ENCODE assay signal across 1 cellular context in genomic region chr1:147598631-147599361, GRCh38.
TF ChIP-seq lines count a peak whose summit lies in the region.

No MANE protein-coding gene starts in this region.

TF ChIP-seq in HepG2, 621 proteins besides CTCF, POLR2A, EP300 and RAD21 (continued from another document and continues in another):
- TF ChIP-seq, protein P1, sequence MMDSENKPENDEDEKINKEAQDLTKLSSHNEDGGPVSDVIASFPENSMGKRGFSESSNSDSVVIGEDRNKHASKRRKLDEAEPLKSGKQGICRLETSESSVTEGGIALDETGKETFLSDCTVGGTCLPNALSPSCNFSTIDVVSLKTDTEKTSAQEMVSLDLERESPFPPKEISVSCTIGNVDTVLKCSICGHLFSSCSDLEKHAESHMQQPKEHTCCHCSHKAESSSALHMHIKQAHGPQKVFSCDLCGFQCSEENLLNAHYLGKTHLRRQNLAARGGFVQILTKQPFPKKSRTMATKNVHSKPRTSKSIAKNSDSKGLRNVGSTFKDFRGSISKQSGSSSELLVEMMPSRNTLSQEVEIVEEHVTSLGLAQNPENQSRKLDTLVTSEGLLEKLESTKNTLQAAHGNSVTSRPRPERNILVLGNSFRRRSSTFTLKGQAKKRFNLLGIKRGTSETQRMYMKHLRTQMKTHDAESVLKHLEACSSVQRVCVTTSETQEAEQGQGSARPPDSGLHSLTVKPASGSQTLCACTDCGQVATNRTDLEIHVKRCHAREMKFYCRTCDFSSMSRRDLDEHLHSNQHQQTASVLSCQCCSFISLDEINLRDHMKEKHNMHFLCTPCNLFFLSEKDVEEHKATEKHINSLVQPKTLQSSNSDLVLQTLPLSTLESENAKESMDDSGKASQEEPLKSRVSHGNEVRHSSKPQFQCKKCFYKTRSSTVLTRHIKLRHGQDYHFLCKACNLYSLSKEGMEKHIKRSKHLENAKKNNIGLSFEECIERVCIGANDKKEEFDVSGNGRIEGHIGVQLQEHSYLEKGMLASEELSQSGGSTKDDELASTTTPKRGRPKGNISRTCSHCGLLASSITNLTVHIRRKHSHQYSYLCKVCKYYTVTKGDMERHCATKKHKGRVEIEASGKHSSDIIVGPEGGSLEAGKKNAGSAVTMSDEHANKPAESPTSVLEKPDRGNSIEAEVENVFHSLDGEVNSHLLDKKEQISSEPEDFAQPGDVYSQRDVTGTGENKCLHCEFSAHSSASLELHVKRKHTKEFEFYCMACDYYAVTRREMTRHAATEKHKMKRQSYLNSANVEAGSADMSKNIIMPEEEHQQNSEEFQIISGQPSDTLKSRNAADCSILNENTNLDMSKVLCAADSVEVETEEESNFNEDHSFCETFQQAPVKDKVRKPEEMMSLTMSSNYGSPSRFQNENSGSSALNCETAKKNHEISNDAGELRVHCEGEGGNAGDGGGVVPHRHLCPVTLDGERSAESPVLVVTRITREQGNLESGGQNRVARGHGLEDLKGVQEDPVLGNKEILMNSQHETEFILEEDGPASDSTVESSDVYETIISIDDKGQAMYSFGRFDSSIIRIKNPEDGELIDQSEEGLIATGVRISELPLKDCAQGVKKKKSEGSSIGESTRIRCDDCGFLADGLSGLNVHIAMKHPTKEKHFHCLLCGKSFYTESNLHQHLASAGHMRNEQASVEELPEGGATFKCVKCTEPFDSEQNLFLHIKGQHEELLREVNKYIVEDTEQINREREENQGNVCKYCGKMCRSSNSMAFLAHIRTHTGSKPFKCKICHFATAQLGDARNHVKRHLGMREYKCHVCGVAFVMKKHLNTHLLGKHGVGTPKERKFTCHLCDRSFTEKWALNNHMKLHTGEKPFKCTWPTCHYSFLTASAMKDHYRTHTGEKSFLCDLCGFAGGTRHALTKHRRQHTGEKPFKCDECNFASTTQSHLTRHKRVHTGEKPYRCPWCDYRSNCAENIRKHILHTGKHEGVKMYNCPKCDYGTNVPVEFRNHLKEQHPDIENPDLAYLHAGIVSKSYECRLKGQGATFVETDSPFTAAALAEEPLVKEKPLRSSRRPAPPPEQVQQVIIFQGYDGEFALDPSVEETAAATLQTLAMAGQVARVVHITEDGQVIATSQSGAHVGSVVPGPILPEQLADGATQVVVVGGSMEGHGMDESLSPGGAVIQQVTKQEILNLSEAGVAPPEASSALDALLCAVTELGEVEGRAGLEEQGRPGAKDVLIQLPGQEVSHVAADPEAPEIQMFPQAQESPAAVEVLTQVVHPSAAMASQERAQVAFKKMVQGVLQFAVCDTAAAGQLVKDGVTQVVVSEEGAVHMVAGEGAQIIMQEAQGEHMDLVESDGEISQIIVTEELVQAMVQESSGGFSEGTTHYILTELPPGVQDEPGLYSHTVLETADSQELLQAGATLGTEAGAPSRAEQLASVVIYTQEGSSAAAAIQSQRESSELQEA (CRISPR knock-in tag; IDR thresholded peaks at IDR 0.05; ENCODE audit: not compliant biosample characterization), result peak; percentile 33
- TF ChIP-seq GLMP (CRISPR knock-in tag; IDR thresholded peaks at IDR 0.05; ENCODE audit: borderline replicate concordance) (no peak), GLI4 (CRISPR knock-in tag; IDR thresholded peaks at IDR 0.05; ENCODE audit: borderline replicate concordance) (no peak), RFXANK (CRISPR knock-in tag; IDR thresholded peaks at IDR 0.05) (no peak), NCOR1 (IDR thresholded peaks at IDR 0.05; ENCODE audit: borderline replicate concordance, low read length) (no peak; the same call in 1 of the 2 replicates), AHR (CRISPR knock-in tag; IDR thresholded peaks at IDR 0.05) (no peak), RXRA (CRISPR knock-in tag; IDR thresholded peaks at IDR 0.05) (0 out of 2 replicates have a peak, but pooled peaks have one; percentile 22), ZNF775 (CRISPR knock-in tag; IDR thresholded peaks at IDR 0.05; ENCODE audit: borderline replicate concordance) (no peak), ZBTB8A (CRISPR knock-in tag; IDR thresholded peaks at IDR 0.05; ENCODE audit: borderline replicate concordance, low read depth) (no peak), NFKB2 (CRISPR knock-in tag; IDR thresholded peaks at IDR 0.05; ENCODE audit: borderline replicate concordance) (peak; percentile 78; the same call in 1 of the 2 replicates), ZNF17 (CRISPR knock-in tag; IDR thresholded peaks at IDR 0.05) (no peak), ZNF552 (CRISPR knock-in tag; IDR thresholded peaks at IDR 0.05; ENCODE audit: borderline replicate concordance) (no peak), ZNF468 (CRISPR knock-in tag; IDR thresholded peaks at IDR 0.05) (no peak), PHF20 (CRISPR knock-in tag; IDR thresholded peaks at IDR 0.05) (0 out of 2 replicates have a peak, but pooled peaks have one; percentile 2), ZFP36L1 (CRISPR knock-in tag; IDR thresholded peaks at IDR 0.05) (0 out of 2 replicates have a peak, but pooled peaks have one; percentile 26), ZNF619 (CRISPR knock-in tag; IDR thresholded peaks at IDR 0.05) (0 out of 2 replicates have a peak, but pooled peaks have one; percentile 14), MYC (CRISPR knock-in tag; IDR thresholded peaks at IDR 0.05; ENCODE audit: borderline replicate concordance) (no peak), ZNF543 (CRISPR knock-in tag; IDR thresholded peaks at IDR 0.05) (0 out of 2 replicates have a peak, but pooled peaks have one; percentile 50), AGO2 (optimal IDR thresholded peaks at IDR 0.05; ENCODE audit: low read depth, low read length) (peak; percentile 69), ZBTB7A (CRISPR knock-in tag; IDR thresholded peaks at IDR 0.05) (peak; percentile 59; the same call in 1 of the 2 replicates), ZBTB7B (CRISPR knock-in tag; IDR thresholded peaks at IDR 0.05) (peak; percentile 61; the same call in 1 of the 2 replicates), ZNF34 (CRISPR knock-in tag; IDR thresholded peaks at IDR 0.05; ENCODE audit: borderline replicate concordance) (no peak), ZNF883 (CRISPR knock-in tag; IDR thresholded peaks at IDR 0.05; ENCODE audit: not compliant biosample characterization) (no peak), ATF3 (CRISPR knock-in tag; IDR thresholded peaks at IDR 0.05) (0 out of 2 replicates have a peak, but pooled peaks have one; percentile 40), NR2C2 (CRISPR knock-in tag; IDR thresholded peaks at IDR 0.05; ENCODE audit: borderline replicate concordance) (no peak), ZNF512B (CRISPR knock-in tag; IDR thresholded peaks at IDR 0.05; ENCODE audit: borderline replicate concordance) (no peak), MED13 (CRISPR knock-in tag; IDR thresholded peaks at IDR 0.05) (0 out of 2 replicates have a peak, but pooled peaks have one; percentile 26), ZNF382 (CRISPR knock-in tag; IDR thresholded peaks at IDR 0.05; ENCODE audit: borderline replicate concordance) (no peak)
- TF ChIP-seq, protein P2, sequence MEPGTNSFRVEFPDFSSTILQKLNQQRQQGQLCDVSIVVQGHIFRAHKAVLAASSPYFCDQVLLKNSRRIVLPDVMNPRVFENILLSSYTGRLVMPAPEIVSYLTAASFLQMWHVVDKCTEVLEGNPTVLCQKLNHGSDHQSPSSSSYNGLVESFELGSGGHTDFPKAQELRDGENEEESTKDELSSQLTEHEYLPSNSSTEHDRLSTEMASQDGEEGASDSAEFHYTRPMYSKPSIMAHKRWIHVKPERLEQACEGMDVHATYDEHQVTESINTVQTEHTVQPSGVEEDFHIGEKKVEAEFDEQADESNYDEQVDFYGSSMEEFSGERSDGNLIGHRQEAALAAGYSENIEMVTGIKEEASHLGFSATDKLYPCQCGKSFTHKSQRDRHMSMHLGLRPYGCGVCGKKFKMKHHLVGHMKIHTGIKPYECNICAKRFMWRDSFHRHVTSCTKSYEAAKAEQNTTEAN (CRISPR knock-in tag; conservative IDR thresholded peaks at IDR 0.05), result no peak
- TF ChIP-seq, protein P3, sequence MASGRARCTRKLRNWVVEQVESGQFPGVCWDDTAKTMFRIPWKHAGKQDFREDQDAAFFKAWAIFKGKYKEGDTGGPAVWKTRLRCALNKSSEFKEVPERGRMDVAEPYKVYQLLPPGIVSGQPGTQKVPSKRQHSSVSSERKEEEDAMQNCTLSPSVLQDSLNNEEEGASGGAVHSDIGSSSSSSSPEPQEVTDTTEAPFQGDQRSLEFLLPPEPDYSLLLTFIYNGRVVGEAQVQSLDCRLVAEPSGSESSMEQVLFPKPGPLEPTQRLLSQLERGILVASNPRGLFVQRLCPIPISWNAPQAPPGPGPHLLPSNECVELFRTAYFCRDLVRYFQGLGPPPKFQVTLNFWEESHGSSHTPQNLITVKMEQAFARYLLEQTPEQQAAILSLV (CRISPR knock-in tag; IDR thresholded peaks at IDR 0.05; ENCODE audit: borderline replicate concordance), result no peak; the same call in 1 of the 2 replicates
- TF ChIP-seq, protein P4, sequence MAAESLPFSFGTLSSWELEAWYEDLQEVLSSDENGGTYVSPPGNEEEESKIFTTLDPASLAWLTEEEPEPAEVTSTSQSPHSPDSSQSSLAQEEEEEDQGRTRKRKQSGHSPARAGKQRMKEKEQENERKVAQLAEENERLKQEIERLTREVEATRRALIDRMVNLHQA (CRISPR knock-in tag; IDR thresholded peaks at IDR 0.05), result no peak
- TF ChIP-seq, protein P5, sequence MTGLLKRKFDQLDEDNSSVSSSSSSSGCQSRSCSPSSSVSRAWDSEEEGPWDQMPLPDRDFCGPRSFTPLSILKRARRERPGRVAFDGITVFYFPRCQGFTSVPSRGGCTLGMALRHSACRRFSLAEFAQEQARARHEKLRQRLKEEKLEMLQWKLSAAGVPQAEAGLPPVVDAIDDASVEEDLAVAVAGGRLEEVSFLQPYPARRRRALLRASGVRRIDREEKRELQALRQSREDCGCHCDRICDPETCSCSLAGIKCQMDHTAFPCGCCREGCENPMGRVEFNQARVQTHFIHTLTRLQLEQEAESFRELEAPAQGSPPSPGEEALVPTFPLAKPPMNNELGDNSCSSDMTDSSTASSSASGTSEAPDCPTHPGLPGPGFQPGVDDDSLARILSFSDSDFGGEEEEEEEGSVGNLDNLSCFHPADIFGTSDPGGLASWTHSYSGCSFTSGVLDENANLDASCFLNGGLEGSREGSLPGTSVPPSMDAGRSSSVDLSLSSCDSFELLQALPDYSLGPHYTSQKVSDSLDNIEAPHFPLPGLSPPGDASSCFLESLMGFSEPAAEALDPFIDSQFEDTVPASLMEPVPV (CRISPR knock-in tag; IDR thresholded peaks at IDR 0.05), result peak; percentile 45; the same call in 1 of the 2 replicates
- TF ChIP-seq, protein P6, sequence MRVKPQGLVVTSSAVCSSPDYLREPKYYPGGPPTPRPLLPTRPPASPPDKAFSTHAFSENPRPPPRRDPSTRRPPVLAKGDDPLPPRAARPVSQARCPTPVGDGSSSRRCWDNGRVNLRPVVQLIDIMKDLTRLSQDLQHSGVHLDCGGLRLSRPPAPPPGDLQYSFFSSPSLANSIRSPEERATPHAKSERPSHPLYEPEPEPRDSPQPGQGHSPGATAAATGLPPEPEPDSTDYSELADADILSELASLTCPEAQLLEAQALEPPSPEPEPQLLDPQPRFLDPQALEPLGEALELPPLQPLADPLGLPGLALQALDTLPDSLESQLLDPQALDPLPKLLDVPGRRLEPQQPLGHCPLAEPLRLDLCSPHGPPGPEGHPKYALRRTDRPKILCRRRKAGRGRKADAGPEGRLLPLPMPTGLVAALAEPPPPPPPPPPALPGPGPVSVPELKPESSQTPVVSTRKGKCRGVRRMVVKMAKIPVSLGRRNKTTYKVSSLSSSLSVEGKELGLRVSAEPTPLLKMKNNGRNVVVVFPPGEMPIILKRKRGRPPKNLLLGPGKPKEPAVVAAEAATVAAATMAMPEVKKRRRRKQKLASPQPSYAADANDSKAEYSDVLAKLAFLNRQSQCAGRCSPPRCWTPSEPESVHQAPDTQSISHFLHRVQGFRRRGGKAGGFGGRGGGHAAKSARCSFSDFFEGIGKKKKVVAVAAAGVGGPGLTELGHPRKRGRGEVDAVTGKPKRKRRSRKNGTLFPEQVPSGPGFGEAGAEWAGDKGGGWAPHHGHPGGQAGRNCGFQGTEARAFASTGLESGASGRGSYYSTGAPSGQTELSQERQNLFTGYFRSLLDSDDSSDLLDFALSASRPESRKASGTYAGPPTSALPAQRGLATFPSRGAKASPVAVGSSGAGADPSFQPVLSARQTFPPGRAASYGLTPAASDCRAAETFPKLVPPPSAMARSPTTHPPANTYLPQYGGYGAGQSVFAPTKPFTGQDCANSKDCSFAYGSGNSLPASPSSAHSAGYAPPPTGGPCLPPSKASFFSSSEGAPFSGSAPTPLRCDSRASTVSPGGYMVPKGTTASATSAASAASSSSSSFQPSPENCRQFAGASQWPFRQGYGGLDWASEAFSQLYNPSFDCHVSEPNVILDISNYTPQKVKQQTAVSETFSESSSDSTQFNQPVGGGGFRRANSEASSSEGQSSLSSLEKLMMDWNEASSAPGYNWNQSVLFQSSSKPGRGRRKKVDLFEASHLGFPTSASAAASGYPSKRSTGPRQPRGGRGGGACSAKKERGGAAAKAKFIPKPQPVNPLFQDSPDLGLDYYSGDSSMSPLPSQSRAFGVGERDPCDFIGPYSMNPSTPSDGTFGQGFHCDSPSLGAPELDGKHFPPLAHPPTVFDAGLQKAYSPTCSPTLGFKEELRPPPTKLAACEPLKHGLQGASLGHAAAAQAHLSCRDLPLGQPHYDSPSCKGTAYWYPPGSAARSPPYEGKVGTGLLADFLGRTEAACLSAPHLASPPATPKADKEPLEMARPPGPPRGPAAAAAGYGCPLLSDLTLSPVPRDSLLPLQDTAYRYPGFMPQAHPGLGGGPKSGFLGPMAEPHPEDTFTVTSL (CRISPR knock-in tag; IDR thresholded peaks at IDR 0.05; ENCODE audit: borderline replicate concordance), result no peak
